30 cellular contexts compared by ENCODE assay signal in genomic region chr3:147130461-147130860, GRCh38.
DNase-seq lines count a peak whose midpoint lies in the region; ATAC-seq, FAIRE-seq and TF ChIP-seq lines count a peak whose summit lies in the region.
"Had no signal": no experiment of that assay in that cellular context is flagged by ENCODE, and none has a peak within 500 bp of the region (broad histone marks: within the 10 kb centered on the region; RNA-seq: fewer than 3 reads in every experiment).

No MANE protein-coding gene starts in this region.

- H4K20me1 ChIP-seq in PC-3 (ENCODE audit: low read length): no peaks in the 10 kb centered on the region

- no peak overlapping the region for H3K4me3 Mint-ChIP-seq in activated CD4-positive, alpha-beta T cell treated with anti-CD3 and anti-CD28 coated beads, Interleukin-2, amount 10 ng/mL, durations not matched to agents 7 days and 5 days
- H3K4me3 Mint-ChIP-seq: activated naive CD8-positive, alpha-beta T cell treated with anti-CD3 and anti-CD28 coated beads, Interleukin-2, amount 10 ng/mL, durations not matched to agents 7 days and 5 days; B cell; brain; nephron progenitor cell; T-helper 17 cell; type B pancreatic cell had no signal

- CTCF ChIA-PET in PC-3 (lab: Charles Lee): no interaction called here
- CTCF ChIA-PET in activated CD4-positive, alpha-beta T cell treated with anti-CD3 and anti-CD28 coated beads, Interleukin-2, amount 10 ng/mL, durations not matched to agents 7 days and 5 days (lab: Charles Lee): no interaction called here

- H3K27me3 ChIP-seq in PC-3 (ENCODE audit: low read length): no peaks in the 10 kb centered on the region
- H3K27me3 ChIP-seq: spleen had no signal

- H3K4me2 ChIP-seq in PC-3 (ENCODE audit: low read length): no peak overlapping the region

- H3K4me3 ChIP-seq in PC-3 (ENCODE audit: low read length) (no peak overlapping the region), fibroblast of mammary gland (ENCODE audit: control insufficient read depth, low read depth, low read length) (no peak overlapping the region)
- H3K4me3 ChIP-seq: HAP-1, pancreas, spleen had no signal

- intact Hi-C loops in PC-3 (cut with micrococcal nuclease): no loop called here

- no peak overlapping the region for H3K9ac ChIP-seq in PC-3 (ENCODE audit: low read length)

- DNase-seq in EL (peak; percentile 63), PC-3 (peak; percentile 13), fibroblast of mammary gland (ENCODE audit: low read depth) (peak; percentile 28), urothelium cell line (ENCODE audit: low spot score) (peak; percentile 3), Ammon's horn (ENCODE audit: low spot score) (no peak)
- DNase-seq in activated CD4-positive, alpha-beta T cell treated with anti-CD3 and anti-CD28 coated beads, Interleukin-2, amount 10 ng/mL, durations not matched to agents 7 days and 5 days: no peak
- DNase-seq: activated effector memory CD4-positive, alpha-beta T cell treated with Interleukin-2 at 50 U/mL for 16 hours; activated naive CD8-positive, alpha-beta T cell treated with anti-CD3 and anti-CD28 coated beads, Interleukin-2, amount 10 ng/mL, durations not matched to agents 7 days and 5 days; Caco-2; cerebellar nuclear complex; DMS79; foreskin melanocyte; hippocampal formation; Karpas-422; left colon; mammary epithelial cell; NCI-H510A treated with DMSO at 0.1 percent for 48 hours; nephron progenitor cell; right cardiac atrium; spleen; stimulated activated CD4-positive, alpha-beta T cell treated with anti-CD3 and anti-CD28 coated beads, Interleukin-4, amount 100 ng/mL, for 1 hour; T-helper 17 cell had no signal

- FAIRE-seq in urothelium cell line (lab: Jason Lieb, UNC): no peak
- FAIRE-seq: endothelial cell of umbilical vein, pancreas had no signal

- H3K27ac Mint-ChIP-seq in activated CD4-positive, alpha-beta T cell treated with anti-CD3 and anti-CD28 coated beads, Interleukin-2, amount 10 ng/mL, durations not matched to agents 7 days and 5 days: no peak overlapping the region
- H3K27ac Mint-ChIP-seq: activated naive CD8-positive, alpha-beta T cell treated with anti-CD3 and anti-CD28 coated beads, Interleukin-2, amount 10 ng/mL, durations not matched to agents 7 days and 5 days; B cell; brain; nephron progenitor cell; T-helper 17 cell; type B pancreatic cell had no signal

- no peaks in the 10 kb centered on the region for H3K36me3 Mint-ChIP-seq in activated CD4-positive, alpha-beta T cell treated with anti-CD3 and anti-CD28 coated beads, Interleukin-2, amount 10 ng/mL, durations not matched to agents 7 days and 5 days (ENCODE audit: low read depth)
- H3K36me3 Mint-ChIP-seq: activated naive CD8-positive, alpha-beta T cell treated with anti-CD3 and anti-CD28 coated beads, Interleukin-2, amount 10 ng/mL, durations not matched to agents 7 days and 5 days had no signal

- no peaks in the 10 kb centered on the region for H3K27me3 Mint-ChIP-seq in activated CD4-positive, alpha-beta T cell treated with anti-CD3 and anti-CD28 coated beads, Interleukin-2, amount 10 ng/mL, durations not matched to agents 7 days and 5 days
- H3K27me3 Mint-ChIP-seq: activated naive CD8-positive, alpha-beta T cell treated with anti-CD3 and anti-CD28 coated beads, Interleukin-2, amount 10 ng/mL, durations not matched to agents 7 days and 5 days; B cell; T-helper 17 cell; type B pancreatic cell had no signal

- H3K36me3 ChIP-seq in PC-3 (ENCODE audit: low read depth, low read length): no peaks in the 10 kb centered on the region
- H3K36me3 ChIP-seq: HAP-1, pancreas, spleen had no signal

- H3K9me3 Mint-ChIP-seq in activated CD4-positive, alpha-beta T cell treated with anti-CD3 and anti-CD28 coated beads, Interleukin-2, amount 10 ng/mL, durations not matched to agents 7 days and 5 days: no peaks in the 10 kb centered on the region

- TF ChIP-seq CTCF in PC-3 (conservative IDR thresholded peaks at IDR 0.05; ENCODE audit: low read depth, low read length) (no peak), fibroblast of mammary gland (conservative IDR thresholded peaks at IDR 0.05; ENCODE audit: control insufficient read depth, insufficient read depth, low read depth, low read length) (no peak)

- no peaks in the 10 kb centered on the region for H3K4me1 ChIP-seq in PC-3 (ENCODE audit: insufficient read depth, low read length)
- H3K4me1 ChIP-seq: Caco-2, HAP-1, pancreas, spleen had no signal

- H3K79me2 ChIP-seq in PC-3 (ENCODE audit: low read length): no peaks in the 10 kb centered on the region

- H3K9me3 ChIP-seq in PC-3 (ENCODE audit: low read length): no peaks in the 10 kb centered on the region
- H3K9me3 ChIP-seq: Caco-2, HAP-1, pancreas had no signal

- H3K27ac ChIP-seq in PC-3 (ENCODE audit: low read length): no peak overlapping the region
- H3K27ac ChIP-seq: pancreas, spleen had no signal

- H3K9me2 ChIP-seq in PC-3 (replicated peaks; ENCODE audit: low read length): no peaks in the 10 kb centered on the region

- H3K4me1 Mint-ChIP-seq in activated CD4-positive, alpha-beta T cell treated with anti-CD3 and anti-CD28 coated beads, Interleukin-2, amount 10 ng/mL, durations not matched to agents 7 days and 5 days: no peaks in the 10 kb centered on the region
- H3K4me1 Mint-ChIP-seq: activated naive CD8-positive, alpha-beta T cell treated with anti-CD3 and anti-CD28 coated beads, Interleukin-2, amount 10 ng/mL, durations not matched to agents 7 days and 5 days; B cell; brain; nephron progenitor cell; T-helper 17 cell had no signal

- POLR2A ChIA-PET in PC-3 (lab: Charles Lee; ENCODE audit: unreplicated experiment): no interaction called here
- POLR2A ChIA-PET in activated CD4-positive, alpha-beta T cell treated with anti-CD3 and anti-CD28 coated beads, Interleukin-2, amount 10 ng/mL, durations not matched to agents 7 days and 5 days (lab: Charles Lee): no interaction called here

- ATAC-seq in PC-3: no peak
- no peak for ATAC-seq in HG03097 (IDR thresholded peaks at IDR 0.05; ENCODE audit: low FRiP score, unreplicated experiment)
- ATAC-seq: left colon, pancreas, right cardiac atrium, SK-N-SH treated with all-trans-retinoic acid at 6 μM for 48 hours, T-helper 17 cell had no signal

- H2AFZ ChIP-seq in PC-3 (ENCODE audit: low read length): no peak overlapping the region

- no peaks in the 10 kb centered on the region for H3F3A ChIP-seq in PC-3 (ENCODE audit: low read length, unreplicated experiment)

- BruUV-seq in PC-3 (replicated peaks; lab: Mats Ljungman, UMichigan): no TSS peak

Comparison
In these comparisons a context has a peak if more than half of its experiments do, and no peak if none do; other contexts are left out.
1. DNase-seq: peak in EL (single experiment), PC-3 (single experiment), fibroblast of mammary gland (single experiment) and urothelium cell line (single experiment); none in Ammon's horn (single experiment) and activated CD4-positive, alpha-beta T cell treated with anti-CD3 and anti-CD28 coated beads, Interleukin-2, amount 10 ng/mL, durations not matched to agents 7 days and 5 days (single experiment).